Comparison of ENCODE assay signal across 9 cellular contexts in the genomic region with DNA sequence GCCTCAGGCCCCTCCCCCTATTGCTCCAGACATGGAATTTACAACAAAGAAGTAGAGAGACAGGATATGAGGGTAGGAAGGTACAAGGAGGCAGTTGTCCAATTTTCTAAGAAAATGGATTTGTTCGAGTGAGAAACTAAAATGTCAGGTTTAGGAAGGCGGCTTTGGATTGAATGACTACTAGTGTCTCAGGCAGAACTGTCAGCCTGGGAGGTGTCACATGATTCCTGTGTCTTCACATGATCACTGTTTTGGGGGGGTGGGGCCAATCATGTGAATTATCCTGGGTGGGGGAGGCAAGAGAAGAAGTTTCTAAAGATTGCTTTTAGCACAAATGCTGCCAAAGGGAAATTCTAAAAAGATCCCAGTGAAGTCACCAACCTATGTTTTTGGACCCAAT. TPM values are rescaled to one million over a fixed set of nuclear protein-coding genes. Genes with fewer than 3 reads are reported as not detected.
DNase-seq lines count a peak whose midpoint lies in the region; ATAC-seq, FAIRE-seq and TF ChIP-seq lines count a peak whose summit lies in the region.
"Had no signal": no experiment of that assay in that cellular context is flagged by ENCODE, and none has a peak within 500 bp of the region (broad histone marks: within the 10 kb centered on the region; RNA-seq: fewer than 3 reads in every experiment).

No MANE protein-coding gene starts in this region.

- no peaks in the 10 kb centered on the region for H3K9me3 ChIP-seq in skeletal muscle satellite cell (replicated peaks; ENCODE audit: low read length)

- peak; percentile 4 for ATAC-seq in GM18505 (IDR thresholded peaks at IDR 0.05; ENCODE audit: unreplicated experiment)
- ATAC-seq in HG03135 (IDR thresholded peaks at IDR 0.05; ENCODE audit: unreplicated experiment) = no peak

- FAIRE-seq in H54 (lab: Jason Lieb, UNC) = no peak

- TF ChIP-seq CTCF in fibroblast of mammary gland (conservative IDR thresholded peaks at IDR 0.05; ENCODE audit: control insufficient read depth, insufficient read depth, low read depth, low read length) = no peak

- peak overlapping the region; percentile 96 for H3K9ac ChIP-seq in skeletal muscle satellite cell (ENCODE audit: low read depth, low read length)

- H3K27me3 ChIP-seq in skeletal muscle satellite cell (ENCODE audit: control insufficient read depth, insufficient read depth, low read length) = no peaks in the 10 kb centered on the region

- peaks cover 42% of the 10 kb centered on the region for H3K4me1 ChIP-seq in skeletal muscle satellite cell (ENCODE audit: control insufficient read depth, insufficient read depth, low read length)

- DNase-seq in SK-MEL-5 (ENCODE audit: low read depth, low spot score) (peak; percentile 96), fibroblast of mammary gland (ENCODE audit: low read depth) (peak; percentile 43), AG20443 (ENCODE audit: low spot score) (no peak), iPS-NIHi7 (ENCODE audit: extremely low spot score) (no peak), H54 (ENCODE audit: insufficient read length, low spot score) (no peak)
- DNase-seq: SHP77 had no signal

- H3K36me3 ChIP-seq in skeletal muscle satellite cell (ENCODE audit: insufficient read depth, low read length) = peaks cover 18% of the 10 kb centered on the region

- TF ChIP-seq POLR2A in GM18505 (IDR thresholded peaks at IDR 0.05; ENCODE audit: borderline replicate concordance, extremely low read depth, insufficient read depth, insufficient read length) = no peak
- no peak for TF ChIP-seq POLR2A in H54 (IDR thresholded peaks at IDR 0.05; ENCODE audit: low read depth, low read length)

- in situ Hi-C loops in SK-MEL-5 (cut with HindIII; ENCODE audit: low pct_unique_long_range_greater_than_20kb, low sequenced_read_pairs) = no loop called here

- no peak overlapping the region for H3K4me3 ChIP-seq in fibroblast of mammary gland (ENCODE audit: control insufficient read depth, low read depth, low read length)
- peak overlapping the region; percentile 85 for H3K4me3 ChIP-seq in skeletal muscle satellite cell (ENCODE audit: low read length)

- peak overlapping the region; percentile 99 for H3K4me2 ChIP-seq in skeletal muscle satellite cell (ENCODE audit: low read length)

RNA-seq across cellular contexts. Expression of a gene that starts 2.3 kb away (rescaled TPM):
- total RNA-seq in SK-MEL-5 (2014; rRNA removed; shearing (Covaris generic)) = 67.8 and 74.7 TPM in 2 replicates
- polyA plus RNA-seq in SK-MEL-5 (2015; cell fraction: cytosol; rRNA removed) = 274 and 332 TPM in 2 replicates
- 102 and 109 TPM in 2 replicates for polyA plus RNA-seq in SK-MEL-5 (2015; cell fraction: nucleus; rRNA removed)
- total RNA-seq in skeletal muscle satellite cell (2012; rRNA removed) = 4.6 and 5.1 TPM in 2 replicates

Comparison
In these comparisons a context has a peak if more than half of its experiments do, and no peak if none do; other contexts are left out.
1. DNase-seq: peak in SK-MEL-5 (single experiment) and fibroblast of mammary gland (single experiment); none in AG20443 (single experiment), iPS-NIHi7 (single experiment) and H54 (single experiment).